Comparison of ENCODE assay signal across 14 cellular contexts in the genomic region with DNA sequence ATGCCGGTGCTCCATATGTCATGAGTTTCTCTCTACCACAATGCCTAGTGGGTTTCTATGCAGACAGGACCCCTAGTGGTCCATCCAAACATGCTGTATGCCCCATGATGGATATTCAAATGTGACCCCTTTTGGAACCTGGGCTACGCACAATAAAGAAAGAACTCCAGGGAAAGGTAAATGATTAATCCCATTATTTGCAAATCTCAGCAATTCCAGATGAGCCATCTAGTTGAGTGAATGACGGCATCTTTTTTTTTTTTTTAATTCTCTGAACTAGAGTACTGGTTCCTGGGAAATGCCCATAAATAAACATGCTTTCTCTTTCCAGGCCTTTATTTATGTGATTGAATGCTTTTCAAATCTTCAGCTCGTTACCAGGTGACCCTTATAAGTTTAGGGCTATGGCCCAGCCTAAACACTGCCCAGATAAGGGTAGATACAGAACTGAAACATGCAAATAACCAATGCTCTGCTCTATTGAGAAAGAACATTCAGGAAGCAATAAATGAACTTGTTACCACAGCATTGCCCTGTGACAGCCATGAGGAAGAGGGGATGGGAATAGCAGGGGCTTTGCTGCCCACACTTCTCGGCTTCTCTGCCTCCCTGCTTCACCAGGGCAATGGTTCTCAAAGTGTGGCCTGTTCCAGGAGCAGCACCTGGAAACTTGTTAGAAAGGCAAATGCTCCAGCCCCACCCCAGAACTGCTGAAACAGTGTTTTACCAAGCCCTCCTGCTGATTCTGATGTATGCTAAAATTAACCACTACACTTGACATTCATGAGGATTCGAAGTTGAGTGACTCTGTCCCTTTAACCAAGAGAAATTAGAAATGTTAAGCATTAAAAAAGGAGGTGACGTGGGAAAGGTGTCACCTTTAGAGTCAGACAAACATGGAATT.
DNase-seq lines count a peak whose midpoint lies in the region; ATAC-seq and TF ChIP-seq lines count a peak whose summit lies in the region.
"Had no signal": no experiment of that assay in that cellular context is flagged by ENCODE, and none has a peak within 500 bp of the region (broad histone marks: within the 10 kb centered on the region; RNA-seq: fewer than 3 reads in every experiment).

No MANE protein-coding gene starts in this region.

- H3K36me3 Mint-ChIP-seq in chondrocyte (ENCODE audit: low read depth), result no peaks in the 10 kb centered on the region
- H3K36me3 Mint-ChIP-seq: activated naive CD8-positive, alpha-beta T cell treated with anti-CD3 and anti-CD28 coated beads for 36 hours had no signal

- no peak overlapping the region for H3K4me3 ChIP-seq in BE2C (ENCODE audit: low read depth, low read length)
- H3K4me3 ChIP-seq: HAP-1, vagina had no signal

- intact Hi-C loops in left colon (cut with DNase I, micrococcal nuclease), result no loop called here

- no peaks in the 10 kb centered on the region for H3K36me3 ChIP-seq in BE2C
- H3K36me3 ChIP-seq: HAP-1, neutrophil, vagina had no signal

- H3K27me3 ChIP-seq in BE2C, result no peaks in the 10 kb centered on the region
- H3K27me3 ChIP-seq: neutrophil, vagina had no signal

- no peak for TF ChIP-seq CTCF in BE2C (IDR thresholded peaks at IDR 0.05; ENCODE audit: low read depth, low read length)
- TF ChIP-seq CTCF in chondrocyte (IDR thresholded peaks at IDR 0.05), result no peak

- H3K9me3 Mint-ChIP-seq in chondrocyte (ENCODE audit: low read depth), result peaks cover 8% of the 10 kb centered on the region
- H3K9me3 Mint-ChIP-seq: activated naive CD8-positive, alpha-beta T cell treated with anti-CD3 and anti-CD28 coated beads for 36 hours had no signal

- H3K27ac Mint-ChIP-seq in chondrocyte (ENCODE audit: unreplicated experiment), result no peak overlapping the region
- H3K27ac Mint-ChIP-seq: activated CD4-positive, alpha-beta T cell treated with anti-CD3 and anti-CD28 coated beads for 36 hours; activated naive CD8-positive, alpha-beta T cell treated with anti-CD3 and anti-CD28 coated beads for 36 hours had no signal

- no peaks in the 10 kb centered on the region for H3K4me1 Mint-ChIP-seq in chondrocyte (ENCODE audit: low read depth)
- H3K4me1 Mint-ChIP-seq: activated CD4-positive, alpha-beta T cell treated with anti-CD3 and anti-CD28 coated beads for 36 hours; activated naive CD8-positive, alpha-beta T cell treated with anti-CD3 and anti-CD28 coated beads for 36 hours had no signal

- H3K9me3 ChIP-seq in BE2C, result no peaks in the 10 kb centered on the region; the same call in 1 of the 2 replicates
- H3K9me3 ChIP-seq: HAP-1, neutrophil, vagina had no signal

- ATAC-seq in GM18868 (IDR thresholded peaks at IDR 0.05; ENCODE audit: unreplicated experiment) (peak; percentile 64), GM21619 (IDR thresholded peaks at IDR 0.05; ENCODE audit: unreplicated experiment) (peak; percentile 97), HG03196 (IDR thresholded peaks at IDR 0.05; ENCODE audit: unreplicated experiment) (peak; percentile 91), left lobe of liver (peak; percentile 57), left colon (no peak)
- ATAC-seq: activated CD4-positive, alpha-beta T cell treated with anti-CD3 and anti-CD28 coated beads for 36 hours had no signal

- peaks cover 22% of the 10 kb centered on the region for H3K27me3 Mint-ChIP-seq in chondrocyte (ENCODE audit: low read depth)
- H3K27me3 Mint-ChIP-seq: activated CD4-positive, alpha-beta T cell treated with anti-CD3 and anti-CD28 coated beads for 36 hours had no signal

- H3K4me1 ChIP-seq in BE2C, result no peaks in the 10 kb centered on the region
- H3K4me1 ChIP-seq: HAP-1, vagina had no signal

- no peak overlapping the region for H3K4me3 Mint-ChIP-seq in chondrocyte (ENCODE audit: unreplicated experiment)
- H3K4me3 Mint-ChIP-seq: activated CD4-positive, alpha-beta T cell treated with anti-CD3 and anti-CD28 coated beads for 36 hours; activated naive CD8-positive, alpha-beta T cell treated with anti-CD3 and anti-CD28 coated beads for 36 hours had no signal

- DNase-seq in left lobe of liver (ENCODE audit: low spot score), result no peak
- DNase-seq in stimulated activated CD4-positive, alpha-beta T cell treated with anti-CD3 and anti-CD28 coated beads, Interleukin-2, amount 100 ng/mL, for 24 hours, result no peak
- DNase-seq in BE2C, result no peak
- no peak for DNase-seq in left colon
- no peak for DNase-seq in chondrocyte (ENCODE audit: low spot score)
- DNase-seq: activated CD4-positive, alpha-beta T cell treated with anti-CD3 and anti-CD28 coated beads for 36 hours; activated naive CD8-positive, alpha-beta T cell treated with anti-CD3 and anti-CD28 coated beads for 36 hours; DMS 273 treated with DMSO at 0.1 percent for 48 hours had no signal
